8 cellular contexts compared by ENCODE assay signal in the genomic region with DNA sequence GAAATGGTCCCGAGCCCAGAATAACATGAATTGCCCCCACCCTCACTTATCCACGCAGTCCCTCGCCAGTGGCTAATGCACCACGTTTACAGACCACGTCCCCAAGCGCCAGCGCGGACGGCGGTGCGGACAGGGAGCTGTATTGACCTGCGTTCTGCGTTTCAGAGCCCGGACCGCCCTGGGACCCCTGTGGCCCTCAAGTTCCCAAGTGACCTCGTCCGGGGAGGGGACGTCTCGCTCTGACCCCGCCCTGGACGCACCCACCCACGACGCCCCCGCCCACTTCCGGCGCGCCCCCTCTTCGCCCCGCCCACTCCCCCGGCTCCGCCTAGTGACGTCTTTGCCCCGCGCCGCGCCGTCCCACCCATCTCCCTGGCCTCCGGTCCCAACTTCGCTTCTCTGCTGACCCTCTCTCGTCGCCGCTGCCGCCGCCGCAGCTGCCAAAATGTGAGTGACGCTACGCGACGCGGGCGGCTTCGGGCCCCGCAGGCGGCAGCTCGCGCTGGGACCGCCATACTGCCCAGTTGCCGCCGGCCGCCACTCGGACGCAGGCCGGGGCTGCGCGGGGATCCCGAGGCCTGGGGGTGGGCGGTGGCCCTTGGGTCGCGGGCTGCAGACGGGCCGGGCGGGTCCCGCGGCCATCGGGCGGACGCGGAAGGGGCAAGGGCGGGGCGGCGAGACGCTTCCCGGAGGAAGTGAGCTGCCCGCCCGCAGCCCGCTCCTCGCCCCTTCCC. TPM values are rescaled to one million over a fixed set of nuclear protein-coding genes. Genes with fewer than 3 reads are reported as not detected.
DNase-seq lines count a peak whose midpoint lies in the region; ATAC-seq and TF ChIP-seq lines count a peak whose summit lies in the region.

VAMP3 (plus strand) TSS at position 358 of the 734 bp plus-strand sequence; CDS start at position 446, 88 bp downstream.

- H3K4me1 Mint-ChIP-seq in activated naive CD4-positive, alpha-beta T cell treated with anti-CD3 and anti-CD28 coated beads for 36 hours (ENCODE audit: low read depth) = peaks cover 34% of the 10 kb centered on the region

- peak within 1 kb of the TSS; percentile 86 for H3K9ac ChIP-seq in SK-N-MC (ENCODE audit: insufficient read length)

- CTCF ChIA-PET in activated naive CD4-positive, alpha-beta T cell treated with anti-CD3 and anti-CD28 coated beads for 36 hours (lab: Charles Lee) = interaction anchor here (1.0 kb wide), 1 partner anchor 18 kb away, joined by 4 read pairs; no protein-coding TSS in a partner anchor

- H3K4me3 Mint-ChIP-seq in activated naive CD4-positive, alpha-beta T cell treated with anti-CD3 and anti-CD28 coated beads for 36 hours = peak within 1 kb of the TSS; percentile 83

- DNase-seq in DMS114 treated with DMSO at 0.1 percent for 48 hours (lab: John Stamatoyannopoulos, UW; ENCODE audit: unreplicated experiment) (peak; percentile 62), KG1 (lab: John Stamatoyannopoulos, UW) (peak; percentile 40), SK-N-MC (ENCODE audit: low read depth, low spot score) (no peak), germinal center (ENCODE audit: low spot score) (peak; percentile 95), occipital lobe (lab: John Stamatoyannopoulos, UW) (peak; percentile 87), suprapubic skin (ENCODE audit: low spot score in 2 of 2) (peak; percentile 95 to 96)
- peak; percentile 89 for DNase-seq in activated naive CD4-positive, alpha-beta T cell treated with anti-CD3 and anti-CD28 coated beads for 36 hours

- peaks cover 8% of the 10 kb centered on the region for H3K36me3 Mint-ChIP-seq in activated naive CD4-positive, alpha-beta T cell treated with anti-CD3 and anti-CD28 coated beads for 36 hours (ENCODE audit: low read depth)

- TF ChIP-seq CTCF in suprapubic skin (IDR thresholded peaks at IDR 0.05) = no peak

- peak; percentile 75 for ATAC-seq in GM21526 (IDR thresholded peaks at IDR 0.05; ENCODE audit: low FRiP score, unreplicated experiment)

- H3K4me3 ChIP-seq in SK-N-MC (peak within 1 kb of the TSS; percentile 92), suprapubic skin (peak within 1 kb of the TSS; percentile 68)

- H3K27me3 Mint-ChIP-seq in activated naive CD4-positive, alpha-beta T cell treated with anti-CD3 and anti-CD28 coated beads for 36 hours (ENCODE audit: low read depth) = peaks cover 6% of the 10 kb centered on the region

- TF ChIP-seq POLR2A in suprapubic skin (IDR thresholded peaks at IDR 0.05) = peak; percentile 42 to 77

- no peaks in the 10 kb centered on the region for H3K27me3 ChIP-seq in suprapubic skin

- no peak for TF ChIP-seq EP300 in suprapubic skin (IDR thresholded peaks at IDR 0.05)

- peaks cover 28% of the 10 kb centered on the region for H3K4me1 ChIP-seq in suprapubic skin

- 0% methylated on average over 1 of the region's 87 CpGs for WGBS in suprapubic skin

- intact Hi-C loops in activated naive CD4-positive, alpha-beta T cell treated with anti-CD3 and anti-CD28 coated beads for 36 hours (cut with micrococcal nuclease) = loop anchor here (1.0 to 10.0 kb wide), 2 partner anchors 12 to 986 kb away; partner anchors contain the start of gene CAMTA1

- H3K9me3 ChIP-seq in SK-N-MC (ENCODE audit: low read depth, low read length) (no peaks in the 10 kb centered on the region), suprapubic skin (no peaks in the 10 kb centered on the region)

- H3K27ac ChIP-seq in SK-N-MC (no peak within 1 kb of the TSS), suprapubic skin (peak within 1 kb of the TSS; percentile 91)

- no peaks in the 10 kb centered on the region for H3K9me3 Mint-ChIP-seq in activated naive CD4-positive, alpha-beta T cell treated with anti-CD3 and anti-CD28 coated beads for 36 hours

- H3K36me3 ChIP-seq in SK-N-MC (ENCODE audit: insufficient read depth, low read length) (peaks cover 15% of the 10 kb centered on the region), suprapubic skin (peaks cover 9% of the 10 kb centered on the region)

- peak within 1 kb of the TSS; percentile 60 for H3K27ac Mint-ChIP-seq in activated naive CD4-positive, alpha-beta T cell treated with anti-CD3 and anti-CD28 coated beads for 36 hours

RNA-seq across cellular contexts. Expression of gene VAMP3, which starts in this region (rescaled TPM):
- 10 to 100 TPM; 16.7 to 19.4 TPM for total RNA-seq in activated naive CD4-positive, alpha-beta T cell treated with anti-CD3 and anti-CD28 coated beads for 36 hours
- total RNA-seq in occipital lobe = 39.5 TPM
- 10 to 100 TPM; 62.8 to 79.9 (median 76.4) TPM for total RNA-seq in suprapubic skin
